In the genomic region with DNA sequence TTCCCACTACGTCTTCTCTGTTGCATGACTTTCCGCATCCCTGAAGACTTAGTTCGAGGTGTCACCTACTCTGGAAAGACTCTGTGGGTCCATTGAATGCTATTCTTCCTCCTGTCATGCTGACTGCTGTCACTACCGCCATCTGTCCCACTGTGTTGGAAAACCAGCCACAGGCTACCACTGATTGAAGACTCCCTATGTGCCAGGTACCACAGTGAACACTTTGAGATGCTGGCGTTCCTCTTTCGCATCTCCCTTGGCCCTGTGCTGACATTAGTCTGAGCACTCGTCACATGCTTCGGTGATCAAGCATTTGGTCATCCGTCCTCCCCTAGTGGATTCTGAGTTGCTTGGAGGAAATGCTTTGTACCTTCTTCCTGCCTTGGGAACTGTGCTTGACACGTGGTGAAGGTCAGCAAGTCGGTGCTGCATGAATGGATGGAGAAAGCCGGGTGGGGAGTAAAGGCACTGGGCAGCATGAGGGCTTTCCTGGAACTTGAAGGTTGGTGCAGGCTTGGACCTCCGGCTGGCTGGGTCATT, we compare ENCODE assay signal across 1 cellular context.
TF ChIP-seq lines count a peak whose summit lies in the region.

No MANE protein-coding gene starts in this region.

TF ChIP-seq in H1, 55 proteins besides CTCF, POLR2A, EP300 and RAD21:
- no peak for TF ChIP-seq RBBP5 (IDR thresholded peaks at IDR 0.05; ENCODE audit: borderline replicate concordance, low read depth, low read length)
- TF ChIP-seq TAF1 (IDR thresholded peaks at IDR 0.05; ENCODE audit: low read depth, low read length): no peak
- TF ChIP-seq KDM1A (IDR thresholded peaks at IDR 0.05; ENCODE audit: borderline replicate concordance, low read length): no peak
- TF ChIP-seq CBX8 (IDR thresholded peaks at IDR 0.05; ENCODE audit: borderline replicate concordance, low read depth, low read length): no peak
- TF ChIP-seq CHD2 (IDR thresholded peaks at IDR 0.05; ENCODE audit: low read length): no peak
- no peak for TF ChIP-seq TEAD4 (IDR thresholded peaks at IDR 0.05; ENCODE audit: low read depth, low read length)
- TF ChIP-seq SIX5 (IDR thresholded peaks at IDR 0.05; ENCODE audit: low read depth, low read length): no peak
- TF ChIP-seq TBP (IDR thresholded peaks at IDR 0.05; ENCODE audit: low read depth, low read length): no peak
